1 cellular context compared by ENCODE assay signal in genomic region chr17:565506-565905, GRCh38.
TF ChIP-seq lines count a peak whose summit lies in the region.

No MANE protein-coding gene starts in this region.

TF ChIP-seq in HEK293, 187 proteins besides CTCF, POLR2A, EP300 and RAD21 (continued from another document):
- TF ChIP-seq ZBTB11 (tag by site-specific recombination; conservative IDR thresholded peaks at IDR 0.05; ENCODE audit: low read depth) (no peak), TRIM28 (IDR thresholded peaks at IDR 0.05; ENCODE audit: borderline replicate concordance, low read length) (no peak), ZNF585B (tag by site-specific recombination; IDR thresholded peaks at IDR 0.05) (no peak)
TF ChIP-seq in HEK293: peak in this region for 0.
